In the genomic region with DNA sequence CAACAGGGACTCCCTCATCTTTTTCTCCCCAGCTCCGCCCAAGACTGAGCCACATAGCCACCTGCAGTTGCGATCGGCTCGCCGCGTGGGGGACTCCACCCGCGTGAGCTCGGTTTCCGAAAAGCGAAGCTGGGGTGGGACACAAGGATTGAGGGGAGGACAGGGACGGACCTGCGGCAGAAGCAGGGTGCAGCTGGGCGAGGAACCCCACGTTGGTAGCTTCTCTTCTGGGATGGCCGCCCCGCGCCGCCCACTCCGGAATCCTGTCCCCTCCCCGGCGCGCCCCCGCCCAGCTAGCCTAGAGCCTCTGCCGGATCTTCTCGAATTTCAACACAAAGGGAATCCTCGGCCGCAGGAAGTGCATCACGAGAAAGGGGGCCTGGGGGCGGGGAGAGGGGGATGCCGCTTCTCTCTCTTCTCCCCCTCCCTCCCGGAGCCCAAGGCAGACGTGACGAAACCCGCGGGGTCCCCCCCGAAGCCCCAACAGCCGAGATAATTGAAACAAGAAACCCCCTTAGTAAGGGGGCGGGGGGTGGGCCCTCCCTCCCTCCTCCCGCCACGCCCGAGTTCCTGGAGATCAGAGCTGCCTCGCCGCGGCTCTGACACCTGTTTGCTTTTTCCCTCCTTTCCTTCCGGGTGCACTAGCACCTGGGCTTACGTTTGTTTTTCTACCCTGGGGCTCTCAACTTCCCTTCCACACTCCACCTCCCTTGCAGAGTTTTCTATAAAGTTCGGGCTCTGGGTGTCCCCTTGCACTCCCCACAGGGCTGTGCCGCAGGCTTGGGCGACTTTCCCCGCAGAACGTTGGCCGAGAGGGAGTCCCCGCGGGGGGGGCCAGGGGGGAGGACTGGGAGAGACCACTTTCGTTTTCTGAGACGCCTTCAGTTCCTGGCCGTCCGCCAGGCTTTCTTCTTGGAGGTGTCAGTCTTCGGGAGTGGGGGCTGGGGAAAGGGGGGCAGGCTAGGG, we compare ENCODE assay signal across 8 cellular contexts. TPM values are rescaled to one million over a fixed set of nuclear protein-coding genes. Genes with fewer than 3 reads are reported as not detected.
DNase-seq lines count a peak whose midpoint lies in the region; ATAC-seq and TF ChIP-seq lines count a peak whose summit lies in the region.

No MANE protein-coding gene starts in this region.

- TF ChIP-seq EP300 in gastroesophageal sphincter (IDR thresholded peaks at IDR 0.05), result no peak

- H3K36me3 Mint-ChIP-seq in neural progenitor cell, result no peaks in the 10 kb centered on the region

- peaks cover 5% of the 10 kb centered on the region for H3K79me2 ChIP-seq in neural progenitor cell (ENCODE audit: low read depth)

- peaks cover 0 to 23% (median 10%) of the 10 kb centered on the region in 3 donors for H3K4me1 ChIP-seq in gastroesophageal sphincter
- H3K4me1 ChIP-seq in neural progenitor cell, result peaks cover 11% of the 10 kb centered on the region
- H3K4me1 ChIP-seq in stomach smooth muscle (ENCODE audit: control insufficient read depth, insufficient read depth, low read length), result peaks cover 7% of the 10 kb centered on the region

- H3K9ac ChIP-seq in neural progenitor cell (peak overlapping the region; percentile 49), stomach smooth muscle (ENCODE audit: low read length in 2 of 2) (peak overlapping the region; percentile 48 to 67)

- no peaks in the 10 kb centered on the region for H3K9me3 Mint-ChIP-seq in neural progenitor cell

- ATAC-seq in GM21825 (IDR thresholded peaks at IDR 0.05; ENCODE audit: unreplicated experiment), result peak; percentile 64
- peak; percentile 81 for ATAC-seq in gastroesophageal sphincter

- peaks cover 18% of the 10 kb centered on the region for H3F3A ChIP-seq in neural progenitor cell (ENCODE audit: low read depth)

- peak overlapping the region; percentile 85 for H2AFZ ChIP-seq in neural progenitor cell (replicated peaks)

- TF ChIP-seq CTCF in gastroesophageal sphincter (IDR thresholded peaks at IDR 0.05), result peak; percentile 21 to 58 (median 54)
- TF ChIP-seq CTCF in neural progenitor cell (IDR thresholded peaks at IDR 0.05), result peak; percentile 55

- peaks cover 0 to 8% (median 0%) of the 10 kb centered on the region in 3 donors for H3K9me3 ChIP-seq in gastroesophageal sphincter
- no peaks in the 10 kb centered on the region for H3K9me3 ChIP-seq in neural progenitor cell (ENCODE audit: low read depth)
- H3K9me3 ChIP-seq in stomach smooth muscle (ENCODE audit: control insufficient read depth in 2 of 2, low read length in 2 of 2), result no peaks in the 10 kb centered on the region

- H3K27me3 ChIP-seq in gastroesophageal sphincter (peaks cover 43% of the 10 kb centered on the region), neural progenitor cell (peaks cover 17% of the 10 kb centered on the region), stomach smooth muscle (ENCODE audit: control insufficient read depth in 1 of 2, insufficient read depth in 2 of 2, low read length in 2 of 2) (peaks cover 6 to 8% of the 10 kb centered on the region in 2 donors)

- DNase-seq in DMS79 (lab: John Stamatoyannopoulos, UW) (peak; percentile 80), Kasumi-1 (lab: John Stamatoyannopoulos, UW) (peak; percentile 88 to 89), SHP77 (lab: John Stamatoyannopoulos, UW) (peak; percentile 88 to 89), neural progenitor cell (ENCODE audit: low spot score) (peak; percentile 96)
- peak; percentile 23 to 47 (median 34) for DNase-seq in activated naive CD4-positive, alpha-beta T cell (lab: John Stamatoyannopoulos, UW)

- H3K27me3 Mint-ChIP-seq in neural progenitor cell (ENCODE audit: insufficient read depth, low read depth), result peaks cover 8% of the 10 kb centered on the region

- no peak for TF ChIP-seq POLR2A in gastroesophageal sphincter (IDR thresholded peaks at IDR 0.05)

- peak overlapping the region; percentile 94 for H3K4me3 Mint-ChIP-seq in neural progenitor cell

- no peaks in the 10 kb centered on the region for H3K36me3 ChIP-seq in gastroesophageal sphincter
- H3K36me3 ChIP-seq in neural progenitor cell, result no peaks in the 10 kb centered on the region
- no peaks in the 10 kb centered on the region for H3K36me3 ChIP-seq in stomach smooth muscle (ENCODE audit: control insufficient read depth in 2 of 2, insufficient read depth in 2 of 2, low read length in 2 of 2)

- H3K27ac Mint-ChIP-seq in neural progenitor cell, result peak overlapping the region; percentile 76

- H3K4me3 ChIP-seq in gastroesophageal sphincter, result peak overlapping the region; percentile 78 to 81
- peak overlapping the region; percentile 87 for H3K4me3 ChIP-seq in neural progenitor cell
- peak overlapping the region; percentile 84 to 85 for H3K4me3 ChIP-seq in stomach smooth muscle (ENCODE audit: low read length in 2 of 2)

- H3K27ac ChIP-seq in gastroesophageal sphincter, result peak overlapping the region in 3 of 4 donors; percentile 71 to 77 (median 73)
- peak overlapping the region; percentile 86 for H3K27ac ChIP-seq in neural progenitor cell
- H3K27ac ChIP-seq in stomach smooth muscle (ENCODE audit: low read length), result no peak overlapping the region

- H4K20me1 ChIP-seq in neural progenitor cell (ENCODE audit: low read depth), result peaks cover 18% of the 10 kb centered on the region

- WGBS in gastroesophageal sphincter (ENCODE audit: low coverage in 1 of 2), 2 donors, result 0% methylated on average over 6 to 7 of the region's 60 CpGs

- peaks cover 14% of the 10 kb centered on the region for H3K4me1 Mint-ChIP-seq in neural progenitor cell

- peak overlapping the region; percentile 99 for H3K4me2 ChIP-seq in neural progenitor cell

RNA-seq across cellular contexts. Expression of gene KCNH8, which starts 1.3 kb away (rescaled TPM):
- under 1 TPM in 3 of 4 donors, not detected in 1; 0.19 to 0.62 (median 0.40) TPM for total RNA-seq in gastroesophageal sphincter
- total RNA-seq in neural progenitor cell (ENCODE audit: low replicate concordance), result 2.2 and 2.3 TPM in 2 replicates

Comparison
In these comparisons a context has a peak if more than half of its experiments do, and no peak if none do; other contexts are left out.
1. DNase-seq: peak in every context shown above with its lines; median percentile 96 in neural progenitor cell; 88 in Kasumi-1; 88 in SHP77; 80 in DMS79; 34 in activated naive CD4-positive, alpha-beta T cell.